ENCODE assay signal across 21 cellular contexts in genomic region chr11:115081972-115082371, GRCh38.
DNase-seq lines count a peak whose midpoint lies in the region; ATAC-seq lines count a peak whose summit lies in the region.
"Had no signal": no experiment of that assay in that cellular context is flagged by ENCODE, and none has a peak within 500 bp of the region (broad histone marks: within the 10 kb centered on the region; RNA-seq: fewer than 3 reads in every experiment).

No MANE protein-coding gene starts in this region.

- no peaks in the 10 kb centered on the region for H3K27me3 ChIP-seq in BLaER1
- H3K27me3 ChIP-seq in MG63, result no peaks in the 10 kb centered on the region
- H3K27me3 ChIP-seq: SJCRH30 had no signal

- H3K36me3 ChIP-seq in BLaER1, result no peaks in the 10 kb centered on the region
- no peaks in the 10 kb centered on the region for H3K36me3 ChIP-seq in MG63
- H3K36me3 ChIP-seq: SJCRH30, stomach, tibial artery had no signal

- no peak for ATAC-seq in GM21423 (IDR thresholded peaks at IDR 0.05; ENCODE audit: unreplicated experiment)
- ATAC-seq: activated CD4-positive, CD25-positive, alpha-beta regulatory T cell treated with anti-CD3 and anti-CD28 coated beads, Interleukin-2, amount 50 U/mL, for 24 hours had no signal

- H3K4me3 ChIP-seq in BLaER1, result no peak overlapping the region
- H3K4me3 ChIP-seq in MG63, result no peak overlapping the region
- H3K4me3 ChIP-seq: GM23248, SJCRH30, stomach, tibial artery had no signal

- DNase-seq in DMS53 (lab: John Stamatoyannopoulos, UW) (peak; percentile 89), NCI-H2029 treated with DMSO at 0.1 percent for 48 hours (lab: John Stamatoyannopoulos, UW) (peak; percentile 41), NCI-H510A treated with DMSO at 0.1 percent for 48 hours (lab: John Stamatoyannopoulos, UW) (peak; percentile 86), MG63 (no peak), NCI-H2227 (lab: John Stamatoyannopoulos, UW; ENCODE audit: unreplicated experiment) (no peak)
- no peak for DNase-seq in effector CD4-positive, alpha-beta T cell
- DNase-seq: activated CD4-positive, alpha-beta memory T cell treated with anti-CD3 and anti-CD28 coated beads for 36 hours; activated naive CD8-positive, alpha-beta T cell treated with anti-CD3 and anti-CD28 coated beads, Interleukin-2, amount 10 ng/mL, durations not matched to agents 7 days and 5 days; GF-D8; GM23248; IMR-90; NCI-H1694 treated with DMSO at 0.1 percent for 48 hours; NK-92 treated with Interleukin-12 subunit alpha and Interleukin-12 subunit beta, amount 100 ng/mL, for 24 hours; SJCRH30; stomach; T-helper 1 cell; tibial artery had no signal

- H3K9me3 ChIP-seq in BLaER1 (no peaks in the 10 kb centered on the region), MG63 (no peaks in the 10 kb centered on the region)
- H3K9me3 ChIP-seq: SJCRH30, stomach, tibial artery had no signal

- peaks cover 50% of the 10 kb centered on the region for H3K4me1 ChIP-seq in BLaER1
- H3K4me1 ChIP-seq: SJCRH30, stomach, tibial artery had no signal

- no peaks in the 10 kb centered on the region for H4K20me1 ChIP-seq in BLaER1

- no peak overlapping the region for H3K9ac ChIP-seq in BLaER1
- H3K9ac ChIP-seq: GM23248 had no signal

- no peak overlapping the region for H3K27ac ChIP-seq in BLaER1
- H3K27ac ChIP-seq: C4-2B, GM23248, SJCRH30, stomach, tibial artery had no signal

- peak overlapping the region; percentile 90 for H3K4me2 ChIP-seq in BLaER1

Comparison
In these comparisons a context has a peak if more than half of its experiments do, and no peak if none do; other contexts are left out.
1. DNase-seq: peak in DMS53 (single experiment), NCI-H2029 treated with DMSO at 0.1 percent for 48 hours (single experiment) and NCI-H510A treated with DMSO at 0.1 percent for 48 hours (single experiment); none in effector CD4-positive, alpha-beta T cell (single experiment), MG63 (single experiment) and NCI-H2227 (single experiment).